9 cellular contexts compared by ENCODE assay signal in the genomic region with DNA sequence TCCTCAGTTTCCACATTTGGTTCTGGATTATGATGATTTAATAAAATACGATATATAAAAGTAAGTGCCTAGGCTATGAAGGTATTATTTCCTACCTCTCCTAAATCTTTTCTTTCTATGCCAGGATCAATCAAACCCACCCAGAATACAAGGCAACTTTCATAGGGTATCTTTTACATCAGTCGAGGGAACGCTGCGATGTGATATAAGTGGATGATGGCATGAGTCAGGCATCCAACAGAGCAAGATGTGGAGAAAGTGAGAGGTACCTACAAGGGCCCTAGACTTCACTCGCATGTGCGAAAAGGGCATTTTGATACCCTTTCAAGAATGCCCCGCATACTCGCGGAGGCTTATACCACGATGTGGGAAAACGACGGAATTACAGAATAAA. TPM values are rescaled to one million over a fixed set of nuclear protein-coding genes. Genes with fewer than 3 reads are reported as not detected.
A peak's percentile ranks its signal among the peaks of the same experiment; 100 is the strongest.
DNase-seq lines count a peak whose midpoint lies in the region; ATAC-seq, FAIRE-seq and TF ChIP-seq lines count a peak whose summit lies in the region.
"Had no signal": no experiment of that assay in that cellular context is flagged by ENCODE, and none has a peak within 500 bp of the region (broad histone marks: within the 10 kb centered on the region; RNA-seq: fewer than 3 reads in every experiment).

No MANE protein-coding gene starts in this region.

- peak overlapping the region; percentile 90 for H3K4me3 Mint-ChIP-seq in T-helper 17 cell
- H3K4me3 Mint-ChIP-seq in glutamatergic neuron (ENCODE audit: unreplicated experiment) = peak overlapping the region; percentile 99

- peak overlapping the region in 6 of 21 experiments; percentile 52 to 83 (median 74) for H3K27ac ChIP-seq in skin epidermis

- H3K9me3 ChIP-seq in T-helper 17 cell (ENCODE audit: control insufficient read depth, low read length, poor library complexity, severe bottlenecking) = no peaks in the 10 kb centered on the region

- H3K36me3 Mint-ChIP-seq in T-helper 17 cell (ENCODE audit: low read depth) (peaks cover 2% of the 10 kb centered on the region), glutamatergic neuron (ENCODE audit: unreplicated experiment) (peaks cover 5% of the 10 kb centered on the region)

- DNase-seq in NCI-H524 treated with DMSO at 0.1 percent for 48 hours (lab: John Stamatoyannopoulos, UW) (peak; percentile 39), NCI-H524 (lab: John Stamatoyannopoulos, UW) (no peak), T-helper 17 cell (no peak), glutamatergic neuron (no peak), D721Med (ENCODE audit: insufficient read length, low spot score) (no peak)
- DNase-seq: DND-41 had no signal

- peak overlapping the region; percentile 54 to 84 (median 72) for H3K4me3 ChIP-seq in skin epidermis

- FAIRE-seq in D721Med (lab: Jason Lieb, UNC) = no peak

- peaks cover 13% of the 10 kb centered on the region for H3K9me3 Mint-ChIP-seq in glutamatergic neuron (ENCODE audit: unreplicated experiment)

- peaks cover 6% of the 10 kb centered on the region for H3K4me1 Mint-ChIP-seq in T-helper 17 cell
- H3K4me1 Mint-ChIP-seq in glutamatergic neuron (ENCODE audit: low read depth, unreplicated experiment) = peaks cover 47% of the 10 kb centered on the region

- H3K27ac Mint-ChIP-seq in T-helper 17 cell (no peak overlapping the region), glutamatergic neuron (ENCODE audit: unreplicated experiment) (peak overlapping the region; percentile 99)

- no peak for ATAC-seq in T-helper 17 cell
- no peak for ATAC-seq in GM21723 (IDR thresholded peaks at IDR 0.05; ENCODE audit: unreplicated experiment)
- ATAC-seq in HG03175 (IDR thresholded peaks at IDR 0.05; ENCODE audit: unreplicated experiment) = no peak

- H3K27me3 Mint-ChIP-seq in T-helper 17 cell = peaks cover 62% of the 10 kb centered on the region
- H3K27me3 Mint-ChIP-seq in glutamatergic neuron (ENCODE audit: unreplicated experiment) = peaks cover 10% of the 10 kb centered on the region

- TF ChIP-seq CTCF in glutamatergic neuron (IDR thresholded peaks at IDR 0.05; ENCODE audit: partially characterized antibody, unreplicated experiment) (no peak), D721Med (IDR thresholded peaks at IDR 0.05; ENCODE audit: insufficient read depth, missing control alignments) (no peak)

RNA-seq across cellular contexts. Expression of a gene that starts 0.7 kb away (rescaled TPM):
- total RNA-seq in T-helper 17 cell (1 to 10 TPM in 1 of 2 donors, under 1 TPM in 1; 0.60 to 1.5 TPM), glutamatergic neuron (ENCODE audit: unreplicated experiment) (123 TPM)

Comparison
In these comparisons a context has a peak if more than half of its experiments do, and no peak if none do; other contexts are left out.
1. RNA of a gene that starts 0.7 kb away (total RNA-seq): 123 TPM in glutamatergic neuron (single experiment); 0.60 to 1.5 TPM in T-helper 17 cell; every median in the first group is over 10 times any median in the second.